Comparison of ENCODE assay signal across 9 cellular contexts in the genomic region with DNA sequence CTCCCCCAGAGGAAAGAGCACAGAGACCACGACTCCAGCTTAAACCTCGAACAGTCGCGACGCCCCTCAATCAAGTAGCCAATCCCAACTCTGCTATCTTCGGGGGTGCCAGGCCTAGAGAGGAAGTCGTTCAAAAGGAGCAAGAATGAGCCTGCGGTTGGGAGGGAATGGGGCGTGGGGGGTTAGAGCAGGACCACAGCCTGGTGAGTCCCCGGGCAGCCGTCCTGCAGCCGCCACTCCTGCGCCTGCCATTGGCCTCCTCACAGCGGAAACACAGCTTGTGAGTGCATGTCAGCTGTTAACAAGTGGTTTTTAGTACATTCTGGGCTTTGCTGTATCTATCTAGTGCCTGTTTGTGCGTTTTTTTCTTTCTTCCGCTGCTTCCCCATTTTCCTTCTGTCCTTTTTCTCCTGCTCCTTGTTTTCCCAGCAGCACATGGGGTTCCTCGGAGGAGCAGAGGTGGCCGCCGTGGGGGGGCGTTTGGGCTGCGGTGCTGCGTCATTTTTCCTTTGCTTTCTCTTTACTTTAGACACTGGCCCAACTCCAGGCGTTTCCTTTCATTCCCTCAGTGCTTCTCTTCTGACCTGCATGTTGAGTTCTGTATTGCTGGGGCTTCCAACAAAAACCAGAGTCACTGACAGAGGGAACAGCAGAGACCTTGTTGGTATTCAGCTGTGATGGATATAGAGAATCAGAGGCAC. TPM values are rescaled to one million over a fixed set of nuclear protein-coding genes. Genes with fewer than 3 reads are reported as not detected.
A peak's percentile ranks its signal among the peaks of the same experiment; 100 is the strongest.
DNase-seq lines count a peak whose midpoint lies in the region; ATAC-seq and TF ChIP-seq lines count a peak whose summit lies in the region.
"Not testable (repeated sequence)": the region's sequence is repeated elsewhere in the genome, so short reads cannot be mapped to it uniquely, and the experiment has no call there.
"Had no signal": no experiment of that assay in that cellular context is flagged by ENCODE, and none has a peak within 500 bp of the region (broad histone marks: within the 10 kb centered on the region; RNA-seq: fewer than 3 reads in every experiment).

No MANE protein-coding gene starts in this region.

- H4K20me1 ChIP-seq in osteoblast (ENCODE audit: insufficient read depth, low read length), result peaks cover 16% of the 10 kb centered on the region

- not testable (repeated sequence) for H3K9me3 Mint-ChIP-seq in CD8-positive, alpha-beta memory T cell; T-helper 1 cell treated with Interleukin-12 subunit alpha and Interleukin-12 subunit beta and Interleukin-4 antibody, amounts not matched to agents 30 μg/mL and 1 μg/mL, for 36 hours; activated T-cell treated with anti-CD3 and anti-CD28 coated beads, Interleukin-2, amount 50 U/mL, for 72 hours; activated naive CD8-positive, alpha-beta T cell treated with anti-CD3 and anti-CD28 coated beads, Interleukin-2, amount 50 U/mL, for 24 hours; effector memory CD8-positive, alpha-beta T cell

- H3K36me3 ChIP-seq in CD8-positive, alpha-beta memory T cell (ENCODE audit: insufficient read depth, low read length), result peaks cover 35% of the 10 kb centered on the region
- H3K36me3 ChIP-seq in osteoblast (ENCODE audit: insufficient read depth, low read length), result peaks cover 65% of the 10 kb centered on the region

- TF ChIP-seq CTCF in osteoblast (IDR thresholded peaks at IDR 0.05; ENCODE audit: extremely low read depth, low read depth, low read length), result not testable (repeated sequence)

- not testable (repeated sequence) for H3K27me3 ChIP-seq in CD8-positive, alpha-beta memory T cell (ENCODE audit: insufficient read depth, low read length, poor library complexity, severe bottlenecking); osteoblast (ENCODE audit: insufficient read depth, low read length)

- H3K4me1 ChIP-seq in CD8-positive, alpha-beta memory T cell (ENCODE audit: insufficient read depth, low read length), result not testable (repeated sequence)
- H3K4me1 ChIP-seq in osteoblast (ENCODE audit: insufficient read depth, low read length), result peaks cover 13% of the 10 kb centered on the region

- H3K79me2 ChIP-seq in osteoblast (ENCODE audit: insufficient read depth, low read length), result peaks cover 41% of the 10 kb centered on the region

- not testable (repeated sequence) for H3K4me3 ChIP-seq in CD8-positive, alpha-beta memory T cell (ENCODE audit: low read length); osteoblast (ENCODE audit: insufficient read depth, low read length)

- H2AFZ ChIP-seq in osteoblast (ENCODE audit: low read length), result not testable (repeated sequence)

- DNase-seq in CD8-positive, alpha-beta memory T cell, result peak in 2 of 5 donors; percentile 23 to 42
- not testable (repeated sequence) for DNase-seq in activated T-cell treated with anti-CD3 and anti-CD28 coated beads, Interleukin-2, amount 50 U/mL, for 72 hours; activated naive CD8-positive, alpha-beta T cell treated with anti-CD3 and anti-CD28 coated beads, Interleukin-2, amount 50 U/mL, for 24 hours; left lobe of liver (ENCODE audit: low spot score); osteoblast (ENCODE audit: insufficient read length, low spot score, missing footprints)
- peak in 1 of 3 experiments; percentile 32 for DNase-seq in effector memory CD8-positive, alpha-beta T cell
- DNase-seq in substantia nigra (lab: John Stamatoyannopoulos, UW), result peak in 10 of 49 donors; percentile 12 to 47 (median 36)

- not testable (repeated sequence) for H3K27ac ChIP-seq in CD8-positive, alpha-beta memory T cell (ENCODE audit: low read depth, low read length)
- H3K27ac ChIP-seq in osteoblast (ENCODE audit: low read depth, low read length), result peak overlapping the region; percentile 48
- H3K27ac ChIP-seq in substantia nigra (ENCODE audit: low read depth, low read length, poor library complexity, severe bottlenecking), result peak overlapping the region; percentile 63

- not testable (repeated sequence) for H3K27me3 Mint-ChIP-seq in CD8-positive, alpha-beta memory T cell; T-helper 1 cell treated with Interleukin-12 subunit alpha and Interleukin-12 subunit beta and Interleukin-4 antibody, amounts not matched to agents 30 μg/mL and 1 μg/mL, for 36 hours (ENCODE audit: low read depth); activated T-cell treated with anti-CD3 and anti-CD28 coated beads, Interleukin-2, amount 50 U/mL, for 72 hours (ENCODE audit: low read depth); activated naive CD8-positive, alpha-beta T cell treated with anti-CD3 and anti-CD28 coated beads, Interleukin-2, amount 50 U/mL, for 24 hours; effector memory CD8-positive, alpha-beta T cell

- peak overlapping the region; percentile 40 to 86 (median 68) for H3K27ac Mint-ChIP-seq in CD8-positive, alpha-beta memory T cell
- H3K27ac Mint-ChIP-seq in T-helper 1 cell treated with Interleukin-12 subunit alpha and Interleukin-12 subunit beta and Interleukin-4 antibody, amounts not matched to agents 30 μg/mL and 1 μg/mL, for 36 hours, result peak overlapping the region; percentile 41
- peak overlapping the region; percentile 91 for H3K27ac Mint-ChIP-seq in activated T-cell treated with anti-CD3 and anti-CD28 coated beads, Interleukin-2, amount 50 U/mL, for 72 hours
- peak overlapping the region; percentile 70 for H3K27ac Mint-ChIP-seq in activated naive CD8-positive, alpha-beta T cell treated with anti-CD3 and anti-CD28 coated beads, Interleukin-2, amount 50 U/mL, for 24 hours
- H3K27ac Mint-ChIP-seq in effector memory CD8-positive, alpha-beta T cell, result peak overlapping the region; percentile 73 to 80

- peak; percentile 20 to 27 for ATAC-seq in activated T-cell treated with anti-CD3 and anti-CD28 coated beads, Interleukin-2, amount 50 U/mL, for 72 hours (replicated peaks in 1 of 2)
- peak; percentile 41 for ATAC-seq in activated naive CD8-positive, alpha-beta T cell treated with anti-CD3 and anti-CD28 coated beads, Interleukin-2, amount 50 U/mL, for 24 hours
- peak; percentile 70 for ATAC-seq in effector memory CD8-positive, alpha-beta T cell (replicated peaks)
- peak; percentile 21 for ATAC-seq in left lobe of liver

- peak overlapping the region in 3 of 7 donors; percentile 3 to 43 (median 25) for H3K4me3 Mint-ChIP-seq in CD8-positive, alpha-beta memory T cell
- H3K4me3 Mint-ChIP-seq in T-helper 1 cell treated with Interleukin-12 subunit alpha and Interleukin-12 subunit beta and Interleukin-4 antibody, amounts not matched to agents 30 μg/mL and 1 μg/mL, for 36 hours; activated T-cell treated with anti-CD3 and anti-CD28 coated beads, Interleukin-2, amount 50 U/mL, for 72 hours; activated naive CD8-positive, alpha-beta T cell treated with anti-CD3 and anti-CD28 coated beads, Interleukin-2, amount 50 U/mL, for 24 hours: not testable (repeated sequence)
- H3K4me3 Mint-ChIP-seq in effector memory CD8-positive, alpha-beta T cell, result peak overlapping the region; percentile 36 to 61

- H3K36me3 Mint-ChIP-seq in CD8-positive, alpha-beta memory T cell, result peaks cover 0 to 72% (median 11%) of the 10 kb centered on the region in 3 donors
- H3K36me3 Mint-ChIP-seq in T-helper 1 cell treated with Interleukin-12 subunit alpha and Interleukin-12 subunit beta and Interleukin-4 antibody, amounts not matched to agents 30 μg/mL and 1 μg/mL, for 36 hours (ENCODE audit: low read depth), result peaks cover 41% of the 10 kb centered on the region
- H3K36me3 Mint-ChIP-seq in activated T-cell treated with anti-CD3 and anti-CD28 coated beads, Interleukin-2, amount 50 U/mL, for 72 hours (ENCODE audit: insufficient read depth in 2 of 2), result peaks cover 4 to 26% of the 10 kb centered on the region in 2 donors
- peaks cover 49% of the 10 kb centered on the region for H3K36me3 Mint-ChIP-seq in activated naive CD8-positive, alpha-beta T cell treated with anti-CD3 and anti-CD28 coated beads, Interleukin-2, amount 50 U/mL, for 24 hours (ENCODE audit: low read depth)
- peaks cover 90% of the 10 kb centered on the region for H3K36me3 Mint-ChIP-seq in effector memory CD8-positive, alpha-beta T cell (ENCODE audit: insufficient read depth)

- not testable (repeated sequence) for H3K9me3 ChIP-seq in CD8-positive, alpha-beta memory T cell (ENCODE audit: low read length); osteoblast (ENCODE audit: low read depth, low read length)

- CTCF ChIA-PET in CD8-positive, alpha-beta memory T cell (lab: Charles Lee), result not testable (repeated sequence)

- H3K4me2 ChIP-seq in osteoblast (ENCODE audit: insufficient read depth, low read length), result not testable (repeated sequence)

- POLR2A ChIA-PET in CD8-positive, alpha-beta memory T cell (lab: Charles Lee), result not testable (repeated sequence)

- peaks cover 6 to 17% (median 13%) of the 10 kb centered on the region in 3 donors for H3K4me1 Mint-ChIP-seq in CD8-positive, alpha-beta memory T cell
- H3K4me1 Mint-ChIP-seq in T-helper 1 cell treated with Interleukin-12 subunit alpha and Interleukin-12 subunit beta and Interleukin-4 antibody, amounts not matched to agents 30 μg/mL and 1 μg/mL, for 36 hours (ENCODE audit: low read depth); activated T-cell treated with anti-CD3 and anti-CD28 coated beads, Interleukin-2, amount 50 U/mL, for 72 hours (ENCODE audit: low read depth); effector memory CD8-positive, alpha-beta T cell (ENCODE audit: low read depth in 2 of 2): not testable (repeated sequence)
- H3K4me1 Mint-ChIP-seq in activated naive CD8-positive, alpha-beta T cell treated with anti-CD3 and anti-CD28 coated beads, Interleukin-2, amount 50 U/mL, for 24 hours, result peaks cover 19% of the 10 kb centered on the region

RNA-seq across cellular contexts. Expression of gene LAT2, which starts 14.5 kb away (rescaled TPM):
- 1 to 10 TPM; 1.9 to 2.8 TPM for total RNA-seq in CD8-positive, alpha-beta memory T cell
- 6.5 TPM for polyA plus RNA-seq in CD8-positive, alpha-beta memory T cell
- 1 to 10 TPM; 3.7 to 7.6 TPM for total RNA-seq in activated T-cell treated with anti-CD3 and anti-CD28 coated beads, Interleukin-2, amount 50 U/mL, for 72 hours
- 7.8 TPM for total RNA-seq in left lobe of liver
- 0.29 and 0.36 TPM in 2 replicates for total RNA-seq in osteoblast
- total RNA-seq: H4 had no signal

RNA-seq across cellular contexts. Expression of gene EIF4H, which starts 21.2 kb away (rescaled TPM):
- 100 to 1,000 TPM; 346 to 349 TPM for total RNA-seq in CD8-positive, alpha-beta memory T cell
- 207 TPM for polyA plus RNA-seq in CD8-positive, alpha-beta memory T cell
- 100 to 1,000 TPM; 452 to 457 TPM for total RNA-seq in activated T-cell treated with anti-CD3 and anti-CD28 coated beads, Interleukin-2, amount 50 U/mL, for 72 hours
- total RNA-seq in left lobe of liver (125 TPM), osteoblast (270 and 295 TPM in 2 replicates)

RNA-seq across cellular contexts. Expression of gene RFC2, which starts 58.9 kb away (rescaled TPM):
- total RNA-seq in CD8-positive, alpha-beta memory T cell, result 10 to 100 TPM; 88.9 to 99.4 TPM
- 24.8 TPM for polyA plus RNA-seq in CD8-positive, alpha-beta memory T cell
- 10 to 100 TPM; 62.9 to 95.3 TPM for total RNA-seq in activated T-cell treated with anti-CD3 and anti-CD28 coated beads, Interleukin-2, amount 50 U/mL, for 72 hours
- 11.3 TPM for total RNA-seq in left lobe of liver
- total RNA-seq in osteoblast, result 12.3 and 13.0 TPM in 2 replicates

Comparison
In these comparisons a context has a peak if more than half of its experiments do, and no peak if none do; other contexts are left out.
1. H3K27ac Mint-ChIP-seq: peak in every context shown above with its lines; median percentile 91 in activated T-cell treated with anti-CD3 and anti-CD28 coated beads, Interleukin-2, amount 50 U/mL, for 72 hours; 76 in effector memory CD8-positive, alpha-beta T cell; 70 in activated naive CD8-positive, alpha-beta T cell treated with anti-CD3 and anti-CD28 coated beads, Interleukin-2, amount 50 U/mL, for 24 hours; 68 in CD8-positive, alpha-beta memory T cell; 41 in T-helper 1 cell treated with Interleukin-12 subunit alpha and Interleukin-12 subunit beta and Interleukin-4 antibody, amounts not matched to agents 30 μg/mL and 1 μg/mL, for 36 hours.